Comparison of ENCODE assay signal across 1 cellular context in the genomic region with DNA sequence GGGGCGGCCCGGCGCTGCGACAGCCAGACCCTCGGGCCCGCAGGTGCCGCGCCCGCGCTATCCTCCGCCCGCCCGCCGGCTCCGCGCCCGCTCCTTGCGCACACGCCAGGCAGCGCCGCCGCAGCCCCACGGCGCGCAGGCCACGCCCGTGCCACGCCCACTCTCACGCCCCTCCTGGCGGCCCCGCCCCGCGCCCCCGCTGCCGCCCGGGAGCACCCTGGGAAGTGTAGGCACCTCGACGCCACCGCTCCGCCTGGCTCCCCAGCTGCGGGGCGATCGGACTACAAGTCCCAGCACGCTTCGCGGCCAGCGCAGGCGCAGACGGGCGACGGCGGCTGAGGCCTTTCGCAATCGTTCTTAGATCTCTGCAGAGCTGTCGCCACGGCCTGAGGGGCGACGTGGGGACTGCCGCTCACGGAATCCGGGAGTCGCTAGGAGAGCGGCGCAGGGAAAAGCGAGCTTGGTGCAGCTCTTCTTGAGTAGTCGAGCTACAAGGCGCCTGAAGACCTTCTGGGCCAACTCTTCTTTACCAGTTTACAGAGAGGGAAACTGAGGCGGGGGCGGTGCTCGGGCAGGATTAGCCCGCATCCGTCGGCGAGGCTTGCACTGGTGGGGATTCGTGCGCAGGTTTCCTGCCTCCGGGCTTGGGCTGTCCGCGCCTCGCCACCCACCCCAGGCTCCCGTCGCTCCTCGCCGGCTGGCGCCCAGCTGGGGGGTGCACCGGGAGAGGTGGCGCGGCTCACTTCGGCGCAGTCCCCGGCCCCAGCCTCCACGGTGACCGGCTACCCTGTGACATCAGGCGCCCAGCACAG.
TF ChIP-seq lines count a peak whose summit lies in the region.

A gene (minus strand): TSS at position 104 of the 812 bp plus-strand sequence. CDS start 124 bp downstream, outside the sequence.

TF ChIP-seq in K562, 482 proteins besides CTCF, POLR2A, EP300 and RAD21 (continued from another document and continues in another):
- TF ChIP-seq, protein P1, sequence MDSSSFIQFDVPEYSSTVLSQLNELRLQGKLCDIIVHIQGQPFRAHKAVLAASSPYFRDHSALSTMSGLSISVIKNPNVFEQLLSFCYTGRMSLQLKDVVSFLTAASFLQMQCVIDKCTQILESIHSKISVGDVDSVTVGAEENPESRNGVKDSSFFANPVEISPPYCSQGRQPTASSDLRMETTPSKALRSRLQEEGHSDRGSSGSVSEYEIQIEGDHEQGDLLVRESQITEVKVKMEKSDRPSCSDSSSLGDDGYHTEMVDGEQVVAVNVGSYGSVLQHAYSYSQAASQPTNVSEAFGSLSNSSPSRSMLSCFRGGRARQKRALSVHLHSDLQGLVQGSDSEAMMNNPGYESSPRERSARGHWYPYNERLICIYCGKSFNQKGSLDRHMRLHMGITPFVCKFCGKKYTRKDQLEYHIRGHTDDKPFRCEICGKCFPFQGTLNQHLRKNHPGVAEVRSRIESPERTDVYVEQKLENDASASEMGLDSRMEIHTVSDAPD (CRISPR knock-in tag; IDR thresholded peaks at IDR 0.05), result no peak
- no peak for TF ChIP-seq KLF16 (IDR thresholded peaks at IDR 0.05)
- TF ChIP-seq, protein P2, sequence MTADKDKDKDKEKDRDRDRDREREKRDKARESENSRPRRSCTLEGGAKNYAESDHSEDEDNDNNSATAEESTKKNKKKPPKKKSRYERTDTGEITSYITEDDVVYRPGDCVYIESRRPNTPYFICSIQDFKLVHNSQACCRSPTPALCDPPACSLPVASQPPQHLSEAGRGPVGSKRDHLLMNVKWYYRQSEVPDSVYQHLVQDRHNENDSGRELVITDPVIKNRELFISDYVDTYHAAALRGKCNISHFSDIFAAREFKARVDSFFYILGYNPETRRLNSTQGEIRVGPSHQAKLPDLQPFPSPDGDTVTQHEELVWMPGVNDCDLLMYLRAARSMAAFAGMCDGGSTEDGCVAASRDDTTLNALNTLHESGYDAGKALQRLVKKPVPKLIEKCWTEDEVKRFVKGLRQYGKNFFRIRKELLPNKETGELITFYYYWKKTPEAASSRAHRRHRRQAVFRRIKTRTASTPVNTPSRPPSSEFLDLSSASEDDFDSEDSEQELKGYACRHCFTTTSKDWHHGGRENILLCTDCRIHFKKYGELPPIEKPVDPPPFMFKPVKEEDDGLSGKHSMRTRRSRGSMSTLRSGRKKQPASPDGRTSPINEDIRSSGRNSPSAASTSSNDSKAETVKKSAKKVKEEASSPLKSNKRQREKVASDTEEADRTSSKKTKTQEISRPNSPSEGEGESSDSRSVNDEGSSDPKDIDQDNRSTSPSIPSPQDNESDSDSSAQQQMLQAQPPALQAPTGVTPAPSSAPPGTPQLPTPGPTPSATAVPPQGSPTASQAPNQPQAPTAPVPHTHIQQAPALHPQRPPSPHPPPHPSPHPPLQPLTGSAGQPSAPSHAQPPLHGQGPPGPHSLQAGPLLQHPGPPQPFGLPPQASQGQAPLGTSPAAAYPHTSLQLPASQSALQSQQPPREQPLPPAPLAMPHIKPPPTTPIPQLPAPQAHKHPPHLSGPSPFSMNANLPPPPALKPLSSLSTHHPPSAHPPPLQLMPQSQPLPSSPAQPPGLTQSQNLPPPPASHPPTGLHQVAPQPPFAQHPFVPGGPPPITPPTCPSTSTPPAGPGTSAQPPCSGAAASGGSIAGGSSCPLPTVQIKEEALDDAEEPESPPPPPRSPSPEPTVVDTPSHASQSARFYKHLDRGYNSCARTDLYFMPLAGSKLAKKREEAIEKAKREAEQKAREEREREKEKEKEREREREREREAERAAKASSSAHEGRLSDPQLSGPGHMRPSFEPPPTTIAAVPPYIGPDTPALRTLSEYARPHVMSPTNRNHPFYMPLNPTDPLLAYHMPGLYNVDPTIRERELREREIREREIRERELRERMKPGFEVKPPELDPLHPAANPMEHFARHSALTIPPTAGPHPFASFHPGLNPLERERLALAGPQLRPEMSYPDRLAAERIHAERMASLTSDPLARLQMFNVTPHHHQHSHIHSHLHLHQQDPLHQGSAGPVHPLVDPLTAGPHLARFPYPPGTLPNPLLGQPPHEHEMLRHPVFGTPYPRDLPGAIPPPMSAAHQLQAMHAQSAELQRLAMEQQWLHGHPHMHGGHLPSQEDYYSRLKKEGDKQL (CRISPR knock-in tag; IDR thresholded peaks at IDR 0.05; ENCODE audit: borderline replicate concordance), result no peak
- no peak for TF ChIP-seq ASH1L (IDR thresholded peaks at IDR 0.05; ENCODE audit: borderline replicate concordance, low read depth, partially characterized antibody)
- TF ChIP-seq HNRNPLL (IDR thresholded peaks at IDR 0.05; ENCODE audit: low read depth, low read length, poor library complexity, severe bottlenecking), result peak; percentile 91
- TF ChIP-seq TAF7 (tag; IDR thresholded peaks at IDR 0.05), result no peak
- no peak for TF ChIP-seq ZKSCAN1 (IDR thresholded peaks at IDR 0.05; ENCODE audit: low read depth, low read length)
- no peak for TF ChIP-seq ZNF384 (IDR thresholded peaks at IDR 0.05; ENCODE audit: low read depth, low read length)
- no peak for TF ChIP-seq MAFK (IDR thresholded peaks at IDR 0.05; ENCODE audit: low read length)
- TF ChIP-seq, protein P3, sequence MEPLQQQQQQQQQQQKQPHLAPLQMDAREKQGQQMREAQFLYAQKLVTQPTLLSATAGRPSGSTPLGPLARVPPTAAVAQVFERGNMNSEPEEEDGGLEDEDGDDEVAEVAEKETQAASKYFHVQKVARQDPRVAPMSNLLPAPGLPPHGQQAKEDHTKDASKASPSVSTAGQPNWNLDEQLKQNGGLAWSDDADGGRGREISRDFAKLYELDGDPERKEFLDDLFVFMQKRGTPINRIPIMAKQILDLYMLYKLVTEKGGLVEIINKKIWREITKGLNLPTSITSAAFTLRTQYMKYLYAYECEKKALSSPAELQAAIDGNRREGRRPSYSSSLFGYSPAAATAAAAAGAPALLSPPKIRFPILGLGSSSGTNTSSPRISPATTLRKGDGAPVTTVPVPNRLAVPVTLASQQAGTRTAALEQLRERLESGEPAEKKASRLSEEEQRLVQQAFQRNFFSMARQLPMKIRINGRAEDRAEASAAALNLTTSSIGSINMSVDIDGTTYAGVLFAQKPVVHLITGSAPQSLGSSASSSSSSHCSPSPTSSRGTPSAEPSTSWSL (CRISPR knock-in tag; IDR thresholded peaks at IDR 0.05; ENCODE audit: borderline replicate concordance), result no peak
- no peak for TF ChIP-seq ZNF232 (CRISPR knock-in tag; IDR thresholded peaks at IDR 0.05)
- TF ChIP-seq ATF7 (IDR thresholded peaks at IDR 0.05), result peak; percentile 65; the same call in 1 of the 2 replicates
- TF ChIP-seq HMGN3 (IDR thresholded peaks at IDR 0.05; ENCODE audit: borderline replicate concordance, extremely low read depth, insufficient read length, low read depth, low read length), result no peak
- TF ChIP-seq, protein P4, sequence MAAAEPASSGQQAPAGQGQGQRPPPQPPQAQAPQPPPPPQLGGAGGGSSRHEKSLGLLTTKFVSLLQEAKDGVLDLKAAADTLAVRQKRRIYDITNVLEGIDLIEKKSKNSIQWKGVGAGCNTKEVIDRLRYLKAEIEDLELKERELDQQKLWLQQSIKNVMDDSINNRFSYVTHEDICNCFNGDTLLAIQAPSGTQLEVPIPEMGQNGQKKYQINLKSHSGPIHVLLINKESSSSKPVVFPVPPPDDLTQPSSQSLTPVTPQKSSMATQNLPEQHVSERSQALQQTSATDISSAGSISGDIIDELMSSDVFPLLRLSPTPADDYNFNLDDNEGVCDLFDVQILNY (CRISPR knock-in tag; IDR thresholded peaks at IDR 0.05), result no peak
- TF ChIP-seq SUPT5H (IDR thresholded peaks at IDR 0.05), result no peak
- TF ChIP-seq CHD4 (IDR thresholded peaks at IDR 0.05; ENCODE audit: insufficient read depth, insufficient replicate concordance, low read depth, low read length, poor library complexity, severe bottlenecking), result no peak
- TF ChIP-seq, protein P5, sequence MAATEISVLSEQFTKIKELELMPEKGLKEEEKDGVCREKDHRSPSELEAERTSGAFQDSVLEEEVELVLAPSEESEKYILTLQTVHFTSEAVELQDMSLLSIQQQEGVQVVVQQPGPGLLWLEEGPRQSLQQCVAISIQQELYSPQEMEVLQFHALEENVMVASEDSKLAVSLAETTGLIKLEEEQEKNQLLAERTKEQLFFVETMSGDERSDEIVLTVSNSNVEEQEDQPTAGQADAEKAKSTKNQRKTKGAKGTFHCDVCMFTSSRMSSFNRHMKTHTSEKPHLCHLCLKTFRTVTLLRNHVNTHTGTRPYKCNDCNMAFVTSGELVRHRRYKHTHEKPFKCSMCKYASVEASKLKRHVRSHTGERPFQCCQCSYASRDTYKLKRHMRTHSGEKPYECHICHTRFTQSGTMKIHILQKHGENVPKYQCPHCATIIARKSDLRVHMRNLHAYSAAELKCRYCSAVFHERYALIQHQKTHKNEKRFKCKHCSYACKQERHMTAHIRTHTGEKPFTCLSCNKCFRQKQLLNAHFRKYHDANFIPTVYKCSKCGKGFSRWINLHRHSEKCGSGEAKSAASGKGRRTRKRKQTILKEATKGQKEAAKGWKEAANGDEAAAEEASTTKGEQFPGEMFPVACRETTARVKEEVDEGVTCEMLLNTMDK (IDR thresholded peaks at IDR 0.05; ENCODE audit: borderline replicate concordance, insufficient read depth, low read depth, low read length, poor library complexity, severe bottlenecking), result no peak
- no peak for TF ChIP-seq MTF1 (CRISPR knock-in tag; IDR thresholded peaks at IDR 0.05; ENCODE audit: borderline replicate concordance)
- TF ChIP-seq TFAM (CRISPR knock-in tag; conservative IDR thresholded peaks at IDR 0.05), result no peak
- TF ChIP-seq, protein P6, sequence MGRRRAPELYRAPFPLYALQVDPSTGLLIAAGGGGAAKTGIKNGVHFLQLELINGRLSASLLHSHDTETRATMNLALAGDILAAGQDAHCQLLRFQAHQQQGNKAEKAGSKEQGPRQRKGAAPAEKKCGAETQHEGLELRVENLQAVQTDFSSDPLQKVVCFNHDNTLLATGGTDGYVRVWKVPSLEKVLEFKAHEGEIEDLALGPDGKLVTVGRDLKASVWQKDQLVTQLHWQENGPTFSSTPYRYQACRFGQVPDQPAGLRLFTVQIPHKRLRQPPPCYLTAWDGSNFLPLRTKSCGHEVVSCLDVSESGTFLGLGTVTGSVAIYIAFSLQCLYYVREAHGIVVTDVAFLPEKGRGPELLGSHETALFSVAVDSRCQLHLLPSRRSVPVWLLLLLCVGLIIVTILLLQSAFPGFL (CRISPR knock-in tag; IDR thresholded peaks at IDR 0.05), result no peak
- TF ChIP-seq SP2 (IDR thresholded peaks at IDR 0.05; ENCODE audit: extremely low read depth, low read depth, low read length, poor library complexity, severe bottlenecking), result no peak
- TF ChIP-seq CTBP1 (IDR thresholded peaks at IDR 0.05; ENCODE audit: borderline replicate concordance), result peak; percentile 75; the same call in 1 of the 2 replicates
- no peak for TF ChIP-seq ZNF124 (CRISPR knock-in tag; IDR thresholded peaks at IDR 0.05)
- no peak for TF ChIP-seq PML (IDR thresholded peaks at IDR 0.05; ENCODE audit: low read length)
- no peak for TF ChIP-seq ZNF133 (CRISPR knock-in tag; IDR thresholded peaks at IDR 0.05)
- TF ChIP-seq, protein P7, sequence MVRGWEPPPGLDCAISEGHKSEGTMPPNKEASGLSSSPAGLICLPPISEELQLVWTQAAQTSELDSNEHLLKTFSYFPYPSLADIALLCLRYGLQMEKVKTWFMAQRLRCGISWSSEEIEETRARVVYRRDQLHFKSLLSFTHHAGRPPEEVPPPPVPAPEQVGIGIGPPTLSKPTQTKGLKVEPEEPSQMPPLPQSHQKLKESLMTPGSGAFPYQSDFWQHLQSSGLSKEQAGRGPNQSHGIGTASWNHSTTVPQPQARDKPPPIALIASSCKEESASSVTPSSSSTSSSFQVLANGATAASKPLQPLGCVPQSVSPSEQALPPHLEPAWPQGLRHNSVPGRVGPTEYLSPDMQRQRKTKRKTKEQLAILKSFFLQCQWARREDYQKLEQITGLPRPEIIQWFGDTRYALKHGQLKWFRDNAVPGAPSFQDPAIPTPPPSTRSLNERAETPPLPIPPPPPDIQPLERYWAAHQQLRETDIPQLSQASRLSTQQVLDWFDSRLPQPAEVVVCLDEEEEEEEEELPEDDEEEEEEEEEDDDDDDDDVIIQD (CRISPR knock-in tag; IDR thresholded peaks at IDR 0.05), result no peak
- TF ChIP-seq, protein P8, sequence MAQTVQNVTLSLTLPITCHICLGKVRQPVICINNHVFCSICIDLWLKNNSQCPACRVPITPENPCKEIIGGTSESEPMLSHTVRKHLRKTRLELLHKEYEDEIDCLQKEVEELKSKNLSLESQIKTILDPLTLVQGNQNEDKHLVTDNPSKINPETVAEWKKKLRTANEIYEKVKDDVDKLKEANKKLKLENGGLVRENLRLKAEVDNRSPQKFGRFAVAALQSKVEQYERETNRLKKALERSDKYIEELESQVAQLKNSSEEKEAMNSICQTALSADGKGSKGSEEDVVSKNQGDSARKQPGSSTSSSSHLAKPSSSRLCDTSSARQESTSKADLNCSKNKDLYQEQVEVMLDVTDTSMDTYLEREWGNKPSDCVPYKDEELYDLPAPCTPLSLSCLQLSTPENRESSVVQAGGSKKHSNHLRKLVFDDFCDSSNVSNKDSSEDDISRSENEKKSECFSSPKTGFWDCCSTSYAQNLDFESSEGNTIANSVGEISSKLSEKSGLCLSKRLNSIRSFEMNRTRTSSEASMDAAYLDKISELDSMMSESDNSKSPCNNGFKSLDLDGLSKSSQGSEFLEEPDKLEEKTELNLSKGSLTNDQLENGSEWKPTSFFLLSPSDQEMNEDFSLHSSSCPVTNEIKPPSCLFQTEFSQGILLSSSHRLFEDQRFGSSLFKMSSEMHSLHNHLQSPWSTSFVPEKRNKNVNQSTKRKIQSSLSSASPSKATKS (CRISPR knock-in tag; IDR thresholded peaks at IDR 0.05), result no peak
- TF ChIP-seq MAZ (CRISPR knock-in tag; conservative IDR thresholded peaks at IDR 0.05 in 1 of 2, IDR thresholded peaks at IDR 0.05 in 1 of 2), result peak; percentile 87 to 92
- TF ChIP-seq ZNF146 (CRISPR knock-in tag; IDR thresholded peaks at IDR 0.05; ENCODE audit: unreplicated experiment), result no peak
- no peak for TF ChIP-seq WHSC1 (IDR thresholded peaks at IDR 0.05; ENCODE audit: low read length)
- TF ChIP-seq ZC3H4 (CRISPR knock-in tag; IDR thresholded peaks at IDR 0.05; ENCODE audit: borderline replicate concordance), result no peak
- TF ChIP-seq ZNF561 (CRISPR knock-in tag; conservative IDR thresholded peaks at IDR 0.05), result no peak
- TF ChIP-seq NELFE (IDR thresholded peaks at IDR 0.05; ENCODE audit: insufficient read depth, insufficient read length), result no peak
